Comparison of ENCODE assay signal across 11 cellular contexts in genomic region chr2:34838408-34838807, GRCh38.
"Had no signal": no experiment of that assay in that cellular context is flagged by ENCODE, and none has a peak within 500 bp of the region (broad histone marks: within the 10 kb centered on the region; RNA-seq: fewer than 3 reads in every experiment).

No MANE protein-coding gene starts in this region.

- H3K9me3 ChIP-seq: HAP-1 had no signal

- DNase-seq: GM23248, GOT3, H7, H9, HCEC 1CT, HFFc6 had no signal

- ATAC-seq: GM23338, HCT116 had no signal

- H3K9ac ChIP-seq: GM23248 had no signal

- H3K4me1 ChIP-seq: HAP-1 had no signal

- H3K4me2 ChIP-seq: GM23338 had no signal

- H3K4me3 ChIP-seq: GM23248, GM23338, HAP-1 had no signal

- FAIRE-seq: H1, H54 had no signal

- H3K27ac ChIP-seq: GM23248 had no signal

- H2AFZ ChIP-seq: GM23248, GM23338 had no signal

- H3K36me3 ChIP-seq: HAP-1 had no signal
